Comparison of ENCODE assay signal across 10 cellular contexts in genomic region chr2:111209045-111209514, GRCh38.
DNase-seq lines count a peak whose midpoint lies in the region; ATAC-seq, FAIRE-seq and TF ChIP-seq lines count a peak whose summit lies in the region.
"Had no signal": no experiment of that assay in that cellular context is flagged by ENCODE, and none has a peak within 500 bp of the region (broad histone marks: within the 10 kb centered on the region; RNA-seq: fewer than 3 reads in every experiment).

No MANE protein-coding gene starts in this region.

- H3K4me1 Mint-ChIP-seq in astrocyte (ENCODE audit: low read depth, unreplicated experiment): peaks cover 23% of the 10 kb centered on the region

- H3K27me3 Mint-ChIP-seq in astrocyte (ENCODE audit: low read depth, unreplicated experiment): no peaks in the 10 kb centered on the region

- H3K4me1 ChIP-seq in DOHH2 (ENCODE audit: control insufficient read depth, low read length) (peaks cover 40% of the 10 kb centered on the region), astrocyte (ENCODE audit: insufficient read depth, low read length) (peaks cover 13% of the 10 kb centered on the region), testis (no peaks in the 10 kb centered on the region)

- H4K20me1 ChIP-seq in DOHH2 (ENCODE audit: control insufficient read depth, insufficient read depth, low read depth, low read length) (no peaks in the 10 kb centered on the region), astrocyte (ENCODE audit: insufficient read depth, low read length) (peaks cover 6% of the 10 kb centered on the region)

- WGBS in testis, 2 donors: 93 to 96% methylated on average over 1 of the region's 1 CpG

- H3K9ac ChIP-seq in astrocyte (ENCODE audit: low read length): no peak overlapping the region

- H3K27me3 ChIP-seq in DOHH2 (ENCODE audit: control insufficient read depth, low read length): no peaks in the 10 kb centered on the region
- no peaks in the 10 kb centered on the region for H3K27me3 ChIP-seq in astrocyte (ENCODE audit: insufficient read depth, low read length)
- H3K27me3 ChIP-seq in testis: no peaks in the 10 kb centered on the region

- no peaks in the 10 kb centered on the region for H3K36me3 ChIP-seq in DOHH2 (ENCODE audit: control insufficient read depth, low read length)
- peaks cover 8% of the 10 kb centered on the region for H3K36me3 ChIP-seq in astrocyte (ENCODE audit: insufficient read depth, low read length)
- no peaks in the 10 kb centered on the region for H3K36me3 ChIP-seq in testis (ENCODE audit: low read depth, missing control alignments)

- no peak overlapping the region for H3K4me3 Mint-ChIP-seq in astrocyte (ENCODE audit: unreplicated experiment)

- TF ChIP-seq POLR2A in testis (IDR thresholded peaks at IDR 0.05): no peak

- H3K79me2 ChIP-seq in DOHH2 (ENCODE audit: control insufficient read depth, low read length) (no peaks in the 10 kb centered on the region), astrocyte (ENCODE audit: insufficient read depth, low read length) (no peaks in the 10 kb centered on the region)

- no peak overlapping the region for H3K27ac Mint-ChIP-seq in astrocyte (ENCODE audit: unreplicated experiment)

- DNase-seq in astrocyte (ENCODE audit: low read depth) (peak; percentile 94), NCI-H2029 (lab: John Stamatoyannopoulos, UW) (no peak), left ventricle myocardium superior (no peak), testis (no peak)
- DNase-seq in effector CD4-positive, alpha-beta T cell: no peak

- no peaks in the 10 kb centered on the region for H3F3A ChIP-seq in DOHH2 (ENCODE audit: control insufficient read depth, insufficient read depth)

- ATAC-seq in GM19467 (IDR thresholded peaks at IDR 0.05; ENCODE audit: unreplicated experiment): peak; percentile 90
- ATAC-seq in HG03457 (IDR thresholded peaks at IDR 0.05; ENCODE audit: unreplicated experiment): peak; percentile 87
- ATAC-seq in left ventricle myocardium superior: no peak
- ATAC-seq: HCT116 had no signal

- intact Hi-C loops in left ventricle myocardium superior (cut with micrococcal nuclease) (no loop called here), testis (cut with DNase I; ENCODE audit: low total_unique reads) (no loop called here)

- peak overlapping the region; percentile 70 for H3K27ac ChIP-seq in DOHH2 (ENCODE audit: low read depth, low read length)
- H3K27ac ChIP-seq in astrocyte (ENCODE audit: low read depth, low read length): no peak overlapping the region
- no peak overlapping the region for H3K27ac ChIP-seq in testis

- peak; percentile 54 for FAIRE-seq in astrocyte (lab: Jason Lieb, UNC)
- FAIRE-seq: endometrium had no signal

- H3K9me2 ChIP-seq in DOHH2 (replicated peaks; ENCODE audit: control insufficient read depth, low read length): no peaks in the 10 kb centered on the region

- peaks cover 10% of the 10 kb centered on the region for H3K36me3 Mint-ChIP-seq in astrocyte (ENCODE audit: low read depth, unreplicated experiment)

- no peak overlapping the region for H2AFZ ChIP-seq in astrocyte (ENCODE audit: low read depth, low read length)

- peaks cover 4% of the 10 kb centered on the region for H3K9me3 Mint-ChIP-seq in astrocyte (ENCODE audit: unreplicated experiment)

- H3K4me3 ChIP-seq in DOHH2 (ENCODE audit: low read length) (peak overlapping the region; percentile 11), astrocyte (ENCODE audit: insufficient read depth, low read depth, low read length) (no peak overlapping the region), testis (no peak overlapping the region)

- H3K4me2 ChIP-seq in DOHH2 (ENCODE audit: low read length) (peak overlapping the region; percentile 52), astrocyte (ENCODE audit: low read length) (peak overlapping the region; percentile 32)

- no peak for TF ChIP-seq CTCF in DOHH2 (IDR thresholded peaks at IDR 0.05; ENCODE audit: low read depth, low read length, poor library complexity, severe bottlenecking)
- TF ChIP-seq CTCF in astrocyte (IDR thresholded peaks at IDR 0.05; ENCODE audit: insufficient read depth, low read depth, low read length): no peak
- no peak for TF ChIP-seq CTCF in testis (IDR thresholded peaks at IDR 0.05)

- H3K9me3 ChIP-seq in DOHH2 (ENCODE audit: control insufficient read depth, insufficient read depth, low read length): peaks cover 16% of the 10 kb centered on the region
- no peaks in the 10 kb centered on the region for H3K9me3 ChIP-seq in astrocyte (ENCODE audit: insufficient read depth, low read depth, low read length)
- no peaks in the 10 kb centered on the region for H3K9me3 ChIP-seq in testis
